In genomic region chr21:45262616-45263015, GRCh38 we compare ENCODE assay signal across 12 cellular contexts. TPM values are rescaled to one million over a fixed set of nuclear protein-coding genes. Genes with fewer than 3 reads are reported as not detected.
DNase-seq lines count a peak whose midpoint lies in the region; ATAC-seq and TF ChIP-seq lines count a peak whose summit lies in the region.
"Had no signal": no experiment of that assay in that cellular context is flagged by ENCODE, and none has a peak within 500 bp of the region (broad histone marks: within the 10 kb centered on the region; RNA-seq: fewer than 3 reads in every experiment).

No MANE protein-coding gene starts in this region.

- no peak for TF ChIP-seq CTCF in fibroblast of villous mesenchyme (IDR thresholded peaks at IDR 0.05; ENCODE audit: insufficient read depth, low read depth, low read length)

- intact Hi-C loops in activated CD4-positive, alpha-beta T cell treated with anti-CD3 and anti-CD28 coated beads for 36 hours (cut with DNase I, micrococcal nuclease), result no loop called here

- H3K4me1 ChIP-seq in effector memory CD4-positive, alpha-beta T cell (ENCODE audit: control insufficient read depth, insufficient read depth, low read length, poor library complexity, severe bottlenecking), result peaks cover 6% of the 10 kb centered on the region

- ATAC-seq in activated CD8-positive, alpha-beta memory T cell treated with anti-CD3 and anti-CD28 coated beads, Interleukin-2, amount 10 ng/mL, durations not matched to agents 7 days and 5 days, result no peak
- no peak for ATAC-seq in stimulated activated effector memory CD8-positive, alpha-beta T cell treated with anti-CD3 and anti-CD28 coated beads, Interleukin-12 subunit alpha, Interleukin-12 subunit beta, amount 100 ng/mL, for 72 hours
- ATAC-seq in activated CD4-positive, alpha-beta T cell treated with anti-CD3 and anti-CD28 coated beads for 36 hours, result no peak

- POLR2A ChIA-PET in activated CD4-positive, alpha-beta T cell treated with anti-CD3 and anti-CD28 coated beads for 36 hours (lab: Charles Lee), result no interaction called here

- H3K9me3 ChIP-seq in effector memory CD4-positive, alpha-beta T cell (ENCODE audit: control insufficient read depth, low read length), result no peaks in the 10 kb centered on the region

- H3K4me1 Mint-ChIP-seq in activated CD8-positive, alpha-beta memory T cell treated with anti-CD3 and anti-CD28 coated beads, Interleukin-2, amount 10 ng/mL, durations not matched to agents 7 days and 5 days, result peaks cover 27% of the 10 kb centered on the region
- H3K4me1 Mint-ChIP-seq in stimulated activated effector memory CD8-positive, alpha-beta T cell treated with anti-CD3 and anti-CD28 coated beads, Interleukin-12 subunit alpha, Interleukin-12 subunit beta, amount 100 ng/mL, for 72 hours, result peaks cover 19% of the 10 kb centered on the region
- peaks cover 16% of the 10 kb centered on the region for H3K4me1 Mint-ChIP-seq in activated CD4-positive, alpha-beta T cell treated with anti-CD3 and anti-CD28 coated beads for 36 hours

- peaks cover 2% of the 10 kb centered on the region for H3K9me3 Mint-ChIP-seq in activated CD8-positive, alpha-beta memory T cell treated with anti-CD3 and anti-CD28 coated beads, Interleukin-2, amount 10 ng/mL, durations not matched to agents 7 days and 5 days (ENCODE audit: low read depth)
- no peaks in the 10 kb centered on the region for H3K9me3 Mint-ChIP-seq in stimulated activated effector memory CD8-positive, alpha-beta T cell treated with anti-CD3 and anti-CD28 coated beads, Interleukin-12 subunit alpha, Interleukin-12 subunit beta, amount 100 ng/mL, for 72 hours
- no peaks in the 10 kb centered on the region for H3K9me3 Mint-ChIP-seq in activated CD4-positive, alpha-beta T cell treated with anti-CD3 and anti-CD28 coated beads for 36 hours (ENCODE audit: low read depth)

- no peaks in the 10 kb centered on the region for H3K27me3 ChIP-seq in effector memory CD4-positive, alpha-beta T cell (replicated peaks; ENCODE audit: control insufficient read depth, insufficient read depth, low read length, poor library complexity, severe bottlenecking)
- H3K27me3 ChIP-seq: cardiac muscle cell had no signal

- CTCF ChIA-PET in activated CD8-positive, alpha-beta memory T cell treated with anti-CD3 and anti-CD28 coated beads, Interleukin-2, amount 10 ng/mL, durations not matched to agents 7 days and 5 days (lab: Charles Lee), result interaction anchor here (0.8 to 1.9 kb wide), 3 partner anchors 9 to 124 kb away, joined by 3 to 4 read pairs (median 3); no protein-coding TSS in a partner anchor
- CTCF ChIA-PET in activated CD4-positive, alpha-beta T cell treated with anti-CD3 and anti-CD28 coated beads for 36 hours (lab: Charles Lee), result interaction anchor here (1.1 kb wide), 1 partner anchor 9 kb away, joined by 4 read pairs; no protein-coding TSS in a partner anchor

- peaks cover 10% of the 10 kb centered on the region for H3K27me3 Mint-ChIP-seq in activated CD8-positive, alpha-beta memory T cell treated with anti-CD3 and anti-CD28 coated beads, Interleukin-2, amount 10 ng/mL, durations not matched to agents 7 days and 5 days
- H3K27me3 Mint-ChIP-seq in activated CD4-positive, alpha-beta T cell treated with anti-CD3 and anti-CD28 coated beads for 36 hours, result no peaks in the 10 kb centered on the region
- H3K27me3 Mint-ChIP-seq: activated naive CD8-positive, alpha-beta T cell had no signal

- peaks cover 33% of the 10 kb centered on the region for H3K36me3 Mint-ChIP-seq in activated CD8-positive, alpha-beta memory T cell treated with anti-CD3 and anti-CD28 coated beads, Interleukin-2, amount 10 ng/mL, durations not matched to agents 7 days and 5 days
- H3K36me3 Mint-ChIP-seq in stimulated activated effector memory CD8-positive, alpha-beta T cell treated with anti-CD3 and anti-CD28 coated beads, Interleukin-12 subunit alpha, Interleukin-12 subunit beta, amount 100 ng/mL, for 72 hours, result peaks cover 40% of the 10 kb centered on the region
- H3K36me3 Mint-ChIP-seq in activated CD4-positive, alpha-beta T cell treated with anti-CD3 and anti-CD28 coated beads for 36 hours (ENCODE audit: low read depth), result peaks cover 22% of the 10 kb centered on the region
- H3K36me3 Mint-ChIP-seq: activated naive CD8-positive, alpha-beta T cell had no signal

- H3K36me3 ChIP-seq in effector memory CD4-positive, alpha-beta T cell (ENCODE audit: control insufficient read depth, insufficient read depth, low read length), result peaks cover 37% of the 10 kb centered on the region

- no peak overlapping the region for H3K4me3 ChIP-seq in fibroblast of villous mesenchyme (ENCODE audit: low read depth, low read length)
- H3K4me3 ChIP-seq in effector memory CD4-positive, alpha-beta T cell (ENCODE audit: insufficient read depth, low read depth, low read length, poor library complexity, severe bottlenecking), result no peak overlapping the region
- H3K4me3 ChIP-seq: cardiac muscle cell had no signal

- no peak overlapping the region for H3K27ac Mint-ChIP-seq in activated CD8-positive, alpha-beta memory T cell treated with anti-CD3 and anti-CD28 coated beads, Interleukin-2, amount 10 ng/mL, durations not matched to agents 7 days and 5 days
- peak overlapping the region; percentile 74 for H3K27ac Mint-ChIP-seq in stimulated activated effector memory CD8-positive, alpha-beta T cell treated with anti-CD3 and anti-CD28 coated beads, Interleukin-12 subunit alpha, Interleukin-12 subunit beta, amount 100 ng/mL, for 72 hours
- H3K27ac Mint-ChIP-seq in activated CD4-positive, alpha-beta T cell treated with anti-CD3 and anti-CD28 coated beads for 36 hours, result no peak overlapping the region
- H3K27ac Mint-ChIP-seq: activated naive CD8-positive, alpha-beta T cell had no signal

- DNase-seq in activated CD8-positive, alpha-beta memory T cell treated with anti-CD3 and anti-CD28 coated beads, Interleukin-2, amount 10 ng/mL, durations not matched to agents 7 days and 5 days, result peak; percentile 35
- DNase-seq in activated CD8-positive, alpha-beta memory T cell treated with anti-CD3 and anti-CD28 coated beads, Interleukin-2, amount 50 U/mL, for 4 hours, result no peak
- peak; percentile 78 for DNase-seq in NCI-H69 (lab: John Stamatoyannopoulos, UW)
- DNase-seq in fibroblast of villous mesenchyme (ENCODE audit: low read depth), result peak; percentile 30
- no peak for DNase-seq in stimulated activated effector memory CD8-positive, alpha-beta T cell treated with anti-CD3 and anti-CD28 coated beads, Interleukin-12 subunit alpha, Interleukin-12 subunit beta, amount 100 ng/mL, for 72 hours (ENCODE audit: low spot score in 2 of 2)
- DNase-seq in NCI-H128 (lab: John Stamatoyannopoulos, UW; ENCODE audit: unreplicated experiment), result no peak
- no peak for DNase-seq in activated CD4-positive, alpha-beta T cell treated with anti-CD3 and anti-CD28 coated beads for 36 hours
- no peak for DNase-seq in effector memory CD4-positive, alpha-beta T cell
- DNase-seq: NCI-H1092 treated with DMSO at 0.1 percent for 48 hours, NCI-H446 had no signal

- no peak overlapping the region for H3K27ac ChIP-seq in effector memory CD4-positive, alpha-beta T cell (ENCODE audit: insufficient read depth, low read length, poor library complexity, severe bottlenecking)

- no peak overlapping the region for H3K4me3 Mint-ChIP-seq in activated CD8-positive, alpha-beta memory T cell treated with anti-CD3 and anti-CD28 coated beads, Interleukin-2, amount 10 ng/mL, durations not matched to agents 7 days and 5 days
- no peak overlapping the region for H3K4me3 Mint-ChIP-seq in stimulated activated effector memory CD8-positive, alpha-beta T cell treated with anti-CD3 and anti-CD28 coated beads, Interleukin-12 subunit alpha, Interleukin-12 subunit beta, amount 100 ng/mL, for 72 hours
- H3K4me3 Mint-ChIP-seq in activated CD4-positive, alpha-beta T cell treated with anti-CD3 and anti-CD28 coated beads for 36 hours, result no peak overlapping the region
- H3K4me3 Mint-ChIP-seq: activated naive CD8-positive, alpha-beta T cell had no signal

RNA-seq across cellular contexts. Expression of gene POFUT2, which starts 25.1 kb away (rescaled TPM):
- 10 to 100 TPM; 16.4 to 19.5 TPM for total RNA-seq in activated CD8-positive, alpha-beta memory T cell treated with anti-CD3 and anti-CD28 coated beads, Interleukin-2, amount 10 ng/mL, durations not matched to agents 7 days and 5 days
- 43.8 and 60.0 TPM in 2 replicates for total RNA-seq in fibroblast of villous mesenchyme
- 10 to 100 TPM; 14.7 to 14.9 TPM for total RNA-seq in activated CD4-positive, alpha-beta T cell treated with anti-CD3 and anti-CD28 coated beads for 36 hours

Comparison
In these comparisons a context has a peak if more than half of its experiments do, and no peak if none do; other contexts are left out.
1. DNase-seq: peak in activated CD8-positive, alpha-beta memory T cell treated with anti-CD3 and anti-CD28 coated beads, Interleukin-2, amount 10 ng/mL, durations not matched to agents 7 days and 5 days (single experiment), NCI-H69 (single experiment) and fibroblast of villous mesenchyme (single experiment); none in activated CD8-positive, alpha-beta memory T cell treated with anti-CD3 and anti-CD28 coated beads, Interleukin-2, amount 50 U/mL, for 4 hours (single experiment), stimulated activated effector memory CD8-positive, alpha-beta T cell treated with anti-CD3 and anti-CD28 coated beads, Interleukin-12 subunit alpha, Interleukin-12 subunit beta, amount 100 ng/mL, for 72 hours (0 of 2), NCI-H128 (single experiment), activated CD4-positive, alpha-beta T cell treated with anti-CD3 and anti-CD28 coated beads for 36 hours (single experiment) and effector memory CD4-positive, alpha-beta T cell (0 of 3).